In genomic region chr1:226444901-226445300, GRCh38 we compare ENCODE assay signal across 9 cellular contexts. TPM values are rescaled to one million over a fixed set of nuclear protein-coding genes. Genes with fewer than 3 reads are reported as not detected.
DNase-seq lines count a peak whose midpoint lies in the region; ATAC-seq, FAIRE-seq and TF ChIP-seq lines count a peak whose summit lies in the region.
"Had no signal": no experiment of that assay in that cellular context is flagged by ENCODE, and none has a peak within 500 bp of the region (broad histone marks: within the 10 kb centered on the region; RNA-seq: fewer than 3 reads in every experiment).

No MANE protein-coding gene starts in this region.

- CTCF ChIA-PET in WTC11 (lab: Charles Lee) (interaction anchor here (0.8 to 2.9 kb wide), 8 partner anchors 13 to 181 kb away, joined by 3 to 27 read pairs (median 4); partner anchors contain the start of gene PARP1), PC-9 (lab: Charles Lee) (no interaction called here)

- 88 to 100% methylated on average over 2 of the region's 2 CpGs for WGBS in endodermal cell (ENCODE audit: insufficient coverage in 1 of 2, insufficient read length in 1 of 2), 2 experiments

- peak; percentile 70 for DNase-seq in GM19239 (ENCODE audit: insufficient read length, low spot score)
- DNase-seq in WTC11 (ENCODE audit: low spot score) = no peak
- peak; percentile 52 for DNase-seq in endodermal cell
- no peak for DNase-seq in hypothalamus (lab: John Stamatoyannopoulos, UW)
- DNase-seq in Kasumi-1 (lab: John Stamatoyannopoulos, UW) = no peak
- DNase-seq in osteoblast (ENCODE audit: insufficient read length, low spot score, missing footprints) = no peak
- no peak for DNase-seq in PC-9

- no peaks in the 10 kb centered on the region for H3K79me2 ChIP-seq in osteoblast (ENCODE audit: insufficient read depth, low read length)
- H3K79me2 ChIP-seq in PC-9 (ENCODE audit: low read depth) = no peaks in the 10 kb centered on the region

- no peak for TF ChIP-seq CTCF in WTC11 (IDR thresholded peaks at IDR 0.05)
- peak; percentile 41 for TF ChIP-seq CTCF in endodermal cell (conservative IDR thresholded peaks at IDR 0.05)
- TF ChIP-seq CTCF in osteoblast (IDR thresholded peaks at IDR 0.05; ENCODE audit: extremely low read depth, low read depth, low read length) = no peak
- TF ChIP-seq CTCF in PC-9 (conservative IDR thresholded peaks at IDR 0.05) = no peak

- no peak overlapping the region for H2AFZ ChIP-seq in osteoblast (ENCODE audit: low read length)
- no peak overlapping the region for H2AFZ ChIP-seq in PC-9

- H3K27me3 ChIP-seq in endodermal cell (ENCODE audit: control insufficient read depth, insufficient read depth, low read length, poor library complexity, severe bottlenecking) = no peaks in the 10 kb centered on the region
- H3K27me3 ChIP-seq in osteoblast (ENCODE audit: insufficient read depth, low read length) = peaks cover 12% of the 10 kb centered on the region
- peaks cover 15% of the 10 kb centered on the region; the same call in 1 of the 2 replicates for H3K27me3 ChIP-seq in PC-9 (ENCODE audit: insufficient read depth, low read depth)

- H3K36me3 ChIP-seq in endodermal cell (ENCODE audit: control insufficient read depth, insufficient read depth, low read length) = no peaks in the 10 kb centered on the region
- no peaks in the 10 kb centered on the region for H3K36me3 ChIP-seq in osteoblast (ENCODE audit: insufficient read depth, low read length)
- no peaks in the 10 kb centered on the region for H3K36me3 ChIP-seq in PC-9 (ENCODE audit: low read depth)

- H3K4me3 ChIP-seq in endodermal cell (ENCODE audit: low read length) (no peak overlapping the region), osteoblast (ENCODE audit: insufficient read depth, low read length) (no peak overlapping the region), PC-9 (no peak overlapping the region)

- ATAC-seq in HG03060 (IDR thresholded peaks at IDR 0.05; ENCODE audit: low read depth, unreplicated experiment) (peak; percentile 99), WTC11 (peak; percentile 80)
- ATAC-seq: Panc1 had no signal

- no peaks in the 10 kb centered on the region for H3F3A ChIP-seq in PC-9 (ENCODE audit: insufficient read depth, low read depth)

- no peaks in the 10 kb centered on the region for H3K4me1 ChIP-seq in endodermal cell (ENCODE audit: control insufficient read depth, insufficient read depth, low read length)
- peaks cover 6% of the 10 kb centered on the region for H3K4me1 ChIP-seq in osteoblast (ENCODE audit: insufficient read depth, low read length)
- no peaks in the 10 kb centered on the region for H3K4me1 ChIP-seq in PC-9 (replicated peaks; ENCODE audit: insufficient read depth)

- no peak overlapping the region for H3K27ac Mint-ChIP-seq in WTC11
- H3K27ac Mint-ChIP-seq in endodermal cell = no peak overlapping the region

- H3K27me3 Mint-ChIP-seq in WTC11 (ENCODE audit: low read depth) (no peaks in the 10 kb centered on the region), endodermal cell (ENCODE audit: insufficient read depth) (no peaks in the 10 kb centered on the region)

- H3K4me1 Mint-ChIP-seq in WTC11 (peaks cover 61% of the 10 kb centered on the region), endodermal cell (no peaks in the 10 kb centered on the region)

- POLR2A ChIA-PET in WTC11 (lab: Charles Lee) (interaction anchor here (0.9 kb wide), 1 partner anchor 32 kb away, joined by 4 read pairs; no protein-coding TSS in a partner anchor), PC-9 (lab: Charles Lee; ENCODE audit: unreplicated experiment) (no interaction called here)

- no peaks in the 10 kb centered on the region for H4K20me1 ChIP-seq in osteoblast (ENCODE audit: insufficient read depth, low read length)
- H4K20me1 ChIP-seq in PC-9 (ENCODE audit: insufficient read depth) = no peaks in the 10 kb centered on the region

- no peaks in the 10 kb centered on the region for H3K9me2 ChIP-seq in PC-9 (ENCODE audit: insufficient read depth)

- H3K4me3 Mint-ChIP-seq in WTC11 (no peak overlapping the region), endodermal cell (no peak overlapping the region)

- H3K9me3 Mint-ChIP-seq in WTC11 = peaks cover 11% of the 10 kb centered on the region
- H3K9me3 Mint-ChIP-seq in endodermal cell = no peaks in the 10 kb centered on the region

- no peak overlapping the region for H3K9ac ChIP-seq in endodermal cell (ENCODE audit: extremely low read depth, low read length, poor library complexity, severe bottlenecking)

- FAIRE-seq in GM19239 (lab: Jason Lieb, UNC) = peak; percentile 97

- H3K9me3 ChIP-seq in endodermal cell (ENCODE audit: control insufficient read depth, low read length) (no peaks in the 10 kb centered on the region), osteoblast (ENCODE audit: low read depth, low read length) (no peaks in the 10 kb centered on the region), PC-9 (ENCODE audit: insufficient read depth, low read depth) (no peaks in the 10 kb centered on the region)

- no TSS peak for BruUV-seq in PC-9 (replicated peaks; lab: Mats Ljungman, UMichigan)

- H3K36me3 Mint-ChIP-seq in WTC11 = peaks cover 3% of the 10 kb centered on the region
- H3K36me3 Mint-ChIP-seq in endodermal cell (ENCODE audit: low read depth) = no peaks in the 10 kb centered on the region

- no peak overlapping the region for H3K27ac ChIP-seq in endodermal cell (ENCODE audit: low read depth, low read length)
- no peak overlapping the region for H3K27ac ChIP-seq in osteoblast (ENCODE audit: low read depth, low read length)
- H3K27ac ChIP-seq in PC-9 = no peak overlapping the region

- H3K4me2 ChIP-seq in osteoblast (ENCODE audit: insufficient read depth, low read length) (no peak overlapping the region), PC-9 (no peak overlapping the region)

- intact Hi-C loops in PC-9 (cut with micrococcal nuclease; ENCODE audit: unreplicated experiment) = no loop called here

TF ChIP-seq in WTC11, 78 proteins besides CTCF, POLR2A, EP300 and RAD21 (continues in another document):
- TF ChIP-seq ZNF281 (CRISPR knock-in tag; IDR thresholded peaks at IDR 0.05) (no peak), ZNF425 (CRISPR knock-in tag; conservative IDR thresholded peaks at IDR 0.05) (no peak)

RNA-seq across cellular contexts. Expression of gene PARP1, which starts 37.0 kb away (rescaled TPM):
- total RNA-seq in WTC11 (2021) (366 to 376 TPM (median 371 TPM) in 3 replicates), endodermal cell (100 to 1,000 TPM; 170 to 173 TPM), osteoblast (38.6 and 51.0 TPM in 2 replicates), PC-9 (2021) (123 and 157 TPM in 2 replicates)
- polyA plus RNA-seq in endodermal cell (2013, experiment 1 of 2) = 196 TPM
- polyA plus RNA-seq in endodermal cell (2013, experiment 2 of 2) = 182 TPM

Comparison
In these comparisons a context has a peak if more than half of its experiments do, and no peak if none do; other contexts are left out.
1. DNase-seq: peak in GM19239 (single experiment) and endodermal cell (single experiment); none in WTC11 (single experiment), hypothalamus (0 of 51), Kasumi-1 (0 of 2), osteoblast (single experiment) and PC-9 (0 of 2).